23 cellular contexts compared by ENCODE assay signal in the genomic region with DNA sequence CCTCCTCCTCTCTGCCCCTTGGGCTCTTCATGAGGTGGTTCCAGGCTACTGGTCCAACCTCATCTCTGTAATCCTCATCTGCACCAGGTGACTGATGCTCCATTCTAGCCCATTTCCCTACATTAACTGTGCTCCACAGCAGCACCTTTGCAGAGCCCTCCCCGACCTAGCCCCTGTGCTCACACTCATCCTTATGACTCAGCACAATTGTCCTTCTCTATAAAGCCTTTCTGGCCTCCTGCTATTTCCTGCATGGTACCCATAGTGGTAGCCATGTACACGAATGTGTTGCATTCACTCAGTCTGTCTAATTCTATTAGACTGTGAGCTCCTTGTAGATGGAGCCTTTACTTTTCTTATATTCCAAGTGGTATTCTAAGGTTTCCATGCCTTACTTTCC.
"Had no signal": no experiment of that assay in that cellular context is flagged by ENCODE, and none has a peak within 500 bp of the region (broad histone marks: within the 10 kb centered on the region; RNA-seq: fewer than 3 reads in every experiment).

No MANE protein-coding gene starts in this region.

- H3K9me3 Mint-ChIP-seq: activated CD8-positive, alpha-beta T cell treated with anti-CD3 and anti-CD28 coated beads for 36 hours; activated naive CD8-positive, alpha-beta T cell treated with anti-CD3 and anti-CD28 coated beads, Interleukin-2, amount 10 ng/mL, durations not matched to agents 7 days and 5 days; activated T-cell treated with anti-CD3 and anti-CD28 coated beads, Interleukin-2, amount 50 U/mL, for 72 hours had no signal

- H3K36me3 ChIP-seq: breast epithelium, SJCRH30 had no signal

- H3K4me3 Mint-ChIP-seq: activated CD8-positive, alpha-beta T cell treated with anti-CD3 and anti-CD28 coated beads for 36 hours; activated naive CD8-positive, alpha-beta T cell treated with anti-CD3 and anti-CD28 coated beads, Interleukin-2, amount 10 ng/mL, durations not matched to agents 7 days and 5 days; activated T-cell treated with anti-CD3 and anti-CD28 coated beads, Interleukin-2, amount 50 U/mL, for 72 hours had no signal

- H3K9me3 ChIP-seq: breast epithelium, SK-N-SH had no signal

- H3K4me2 ChIP-seq: SK-N-SH had no signal

- H3K27ac Mint-ChIP-seq: activated CD8-positive, alpha-beta T cell treated with anti-CD3 and anti-CD28 coated beads for 36 hours; activated naive CD8-positive, alpha-beta T cell treated with anti-CD3 and anti-CD28 coated beads, Interleukin-2, amount 10 ng/mL, durations not matched to agents 7 days and 5 days; activated T-cell treated with anti-CD3 and anti-CD28 coated beads, Interleukin-2, amount 50 U/mL, for 72 hours had no signal

- ATAC-seq: activated CD4-positive, CD25-positive, alpha-beta regulatory T cell treated with anti-CD3 and anti-CD28 coated beads, Interleukin-2, amount 50 U/mL, for 24 hours; activated CD8-positive, alpha-beta T cell treated with anti-CD3 and anti-CD28 coated beads for 36 hours; activated T-cell treated with anti-CD3 and anti-CD28 coated beads, Interleukin-2, amount 50 U/mL, for 72 hours; Panc1 had no signal

- H3K4me1 ChIP-seq: breast epithelium had no signal

- H3K4me3 ChIP-seq: breast epithelium, SJCRH30 had no signal

- H3K9ac ChIP-seq: SK-N-SH had no signal

- H3K27ac ChIP-seq: breast epithelium, RWPE1, SJCRH30 had no signal

- H3K27me3 ChIP-seq: breast epithelium, SJCRH30 had no signal

- DNase-seq: activated CD4-positive, alpha-beta T cell treated with anti-CD3 and anti-CD28 coated beads for 4 hours; activated CD8-positive, alpha-beta memory T cell treated with anti-CD3 and anti-CD28 coated beads, Interleukin-2, amount 50 U/mL, for 4 hours; activated CD8-positive, alpha-beta T cell treated with anti-CD3 and anti-CD28 coated beads for 36 hours; activated naive CD4-positive, alpha-beta T cell treated with anti-CD3 and anti-CD28 coated beads, Interleukin-2, amount 50 U/mL, for 16 hours; activated naive CD8-positive, alpha-beta T cell treated with anti-CD3 and anti-CD28 coated beads, Interleukin-2, amount 10 ng/mL, durations not matched to agents 7 days and 5 days; activated T-cell treated with anti-CD3 and anti-CD28 coated beads, Interleukin-2, amount 50 U/mL, for 72 hours; aorta; caudate nucleus; NCI-H1092; NCI-H1417; NCI-H1930; NCI-H2171 treated with DMSO at 0.1 percent for 48 hours; NCI-H226; NCI-H526; NCI-H82; Right ventricle myocardium superior; SJCRH30; SK-N-SH; SW 1271 had no signal

- H3K27me3 Mint-ChIP-seq: activated CD8-positive, alpha-beta T cell treated with anti-CD3 and anti-CD28 coated beads for 36 hours; activated naive CD8-positive, alpha-beta T cell treated with anti-CD3 and anti-CD28 coated beads, Interleukin-2, amount 10 ng/mL, durations not matched to agents 7 days and 5 days had no signal
